In the genomic region with DNA sequence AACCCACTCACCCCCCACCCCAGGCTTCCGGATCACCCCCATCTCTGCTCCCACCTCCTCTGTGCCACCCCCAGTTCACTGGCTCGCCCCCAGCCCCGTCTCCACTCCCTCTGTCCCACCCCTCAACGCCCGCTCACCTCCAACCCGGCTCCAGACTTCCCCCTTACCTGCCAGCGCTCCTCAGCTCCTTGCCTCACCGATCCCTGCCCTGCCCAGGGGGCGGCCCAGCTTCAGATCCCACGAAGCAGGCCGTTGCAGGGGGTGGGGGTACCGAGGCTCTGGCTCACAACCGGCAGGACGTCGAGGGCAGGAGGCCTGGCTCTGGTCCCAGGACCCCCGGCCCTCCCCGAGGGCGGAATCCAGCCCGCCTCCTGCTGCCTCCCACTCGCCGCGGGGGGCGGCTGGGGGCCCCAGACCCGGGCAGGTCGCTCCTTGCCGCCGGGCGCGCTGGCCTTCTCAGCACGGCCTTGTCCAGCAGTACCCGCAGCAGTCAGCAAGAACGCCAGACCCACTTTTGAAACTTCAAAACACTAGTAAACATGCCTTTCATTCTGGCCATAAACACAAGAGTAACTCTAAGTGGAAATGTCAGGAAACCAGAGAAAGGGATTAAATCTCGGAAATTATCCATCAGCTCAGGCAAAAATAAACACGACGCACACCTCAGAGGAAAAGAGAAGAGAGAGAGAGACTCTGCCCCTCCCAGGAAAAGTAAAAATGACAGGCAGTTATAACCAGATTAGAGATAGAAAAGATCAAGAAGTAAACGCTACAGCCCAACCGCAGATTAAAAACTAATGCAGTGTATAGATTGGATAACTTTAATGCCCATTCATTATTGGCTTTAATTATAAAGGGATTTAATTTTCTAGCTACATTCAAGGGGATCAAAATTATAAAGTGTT, we compare ENCODE assay signal across 1 cellular context.
TF ChIP-seq lines count a peak whose summit lies in the region.

No MANE protein-coding gene starts in this region.

TF ChIP-seq in K562, 482 proteins besides CTCF, POLR2A, EP300 and RAD21 (continued from another document and continues in another):
- TF ChIP-seq ZBTB11 (CRISPR knock-in tag; IDR thresholded peaks at IDR 0.05) (no peak), ZNF507 (tag; conservative IDR thresholded peaks at IDR 0.05) (no peak), SAFB (IDR thresholded peaks at IDR 0.05; ENCODE audit: borderline replicate concordance, low read depth, low read length) (no peak), RFX7 (CRISPR knock-in tag; IDR thresholded peaks at IDR 0.05) (no peak), CEBPG (CRISPR knock-in tag; IDR thresholded peaks at IDR 0.05) (no peak), CEBPG (tag; conservative IDR thresholded peaks at IDR 0.05 in 1 of 2, IDR thresholded peaks at IDR 0.05 in 1 of 2) (no peak), ZBTB9 (CRISPR knock-in tag; IDR thresholded peaks at IDR 0.05) (peak; percentile 25; the same call in 1 of the 2 replicates), DLX4 (CRISPR knock-in tag; IDR thresholded peaks at IDR 0.05) (no peak), ZBTB40 (IDR thresholded peaks at IDR 0.05) (0 out of 2 replicates have a peak, but pooled peaks have one; percentile 9), ZBTB40 (CRISPR knock-in tag; IDR thresholded peaks at IDR 0.05) (no peak), TRIM28 (IDR thresholded peaks at IDR 0.05) (no peak), RBM22 (IDR thresholded peaks at IDR 0.05; ENCODE audit: low read depth, low read length, poor library complexity, severe bottlenecking) (no peak), EP400 (IDR thresholded peaks at IDR 0.05) (no peak), RBFOX2 (IDR thresholded peaks at IDR 0.05; ENCODE audit: low read depth, low read length) (peak; percentile 66), SP1 (CRISPR knock-in tag; IDR thresholded peaks at IDR 0.05) (no peak), SRSF9 (IDR thresholded peaks at IDR 0.05; ENCODE audit: borderline replicate concordance, low read depth, low read length) (no peak), CREM (IDR thresholded peaks at IDR 0.05; ENCODE audit: low read depth) (no peak), TCF3 (CRISPR knock-in tag; IDR thresholded peaks at IDR 0.05) (no peak), MEIS2 (IDR thresholded peaks at IDR 0.05; ENCODE audit: partially characterized antibody) (peak; percentile 20), BRD9 (IDR thresholded peaks at IDR 0.05; ENCODE audit: low read depth, partially characterized antibody) (no peak), RBM15 (IDR thresholded peaks at IDR 0.05; ENCODE audit: insufficient read depth, low read length) (no peak), ZNF124 (CRISPR knock-in tag; IDR thresholded peaks at IDR 0.05) (no peak), TEAD4 (IDR thresholded peaks at IDR 0.05; ENCODE audit: low read length) (no peak), TEAD4 (CRISPR knock-in tag; IDR thresholded peaks at IDR 0.05; ENCODE audit: borderline replicate concordance) (no peak), ZC3H4 (CRISPR knock-in tag; IDR thresholded peaks at IDR 0.05; ENCODE audit: borderline replicate concordance) (no peak), LEF1 (IDR thresholded peaks at IDR 0.05) (no peak), ZNF41 (CRISPR knock-in tag; conservative IDR thresholded peaks at IDR 0.05) (no peak), TBL1XR1 (IDR thresholded peaks at IDR 0.05; ENCODE audit: low read length in 2 of 2) (no peak)
- TF ChIP-seq, protein P1, sequence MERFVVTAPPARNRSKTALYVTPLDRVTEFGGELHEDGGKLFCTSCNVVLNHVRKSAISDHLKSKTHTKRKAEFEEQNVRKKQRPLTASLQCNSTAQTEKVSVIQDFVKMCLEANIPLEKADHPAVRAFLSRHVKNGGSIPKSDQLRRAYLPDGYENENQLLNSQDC (CRISPR knock-in tag; IDR thresholded peaks at IDR 0.05) = no peak
- TF ChIP-seq, protein P2, sequence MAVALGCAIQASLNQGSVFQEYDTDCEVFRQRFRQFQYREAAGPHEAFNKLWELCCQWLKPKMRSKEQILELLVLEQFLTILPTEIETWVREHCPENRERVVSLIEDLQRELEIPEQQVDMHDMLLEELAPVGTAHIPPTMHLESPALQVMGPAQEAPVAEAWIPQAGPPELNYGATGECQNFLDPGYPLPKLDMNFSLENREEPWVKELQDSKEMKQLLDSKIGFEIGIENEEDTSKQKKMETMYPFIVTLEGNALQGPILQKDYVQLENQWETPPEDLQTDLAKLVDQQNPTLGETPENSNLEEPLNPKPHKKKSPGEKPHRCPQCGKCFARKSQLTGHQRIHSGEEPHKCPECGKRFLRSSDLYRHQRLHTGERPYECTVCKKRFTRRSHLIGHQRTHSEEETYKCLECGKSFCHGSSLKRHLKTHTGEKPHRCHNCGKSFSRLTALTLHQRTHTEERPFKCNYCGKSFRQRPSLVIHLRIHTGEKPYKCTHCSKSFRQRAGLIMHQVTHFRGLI (CRISPR knock-in tag; IDR thresholded peaks at IDR 0.05) = no peak
- TF ChIP-seq, protein P3, sequence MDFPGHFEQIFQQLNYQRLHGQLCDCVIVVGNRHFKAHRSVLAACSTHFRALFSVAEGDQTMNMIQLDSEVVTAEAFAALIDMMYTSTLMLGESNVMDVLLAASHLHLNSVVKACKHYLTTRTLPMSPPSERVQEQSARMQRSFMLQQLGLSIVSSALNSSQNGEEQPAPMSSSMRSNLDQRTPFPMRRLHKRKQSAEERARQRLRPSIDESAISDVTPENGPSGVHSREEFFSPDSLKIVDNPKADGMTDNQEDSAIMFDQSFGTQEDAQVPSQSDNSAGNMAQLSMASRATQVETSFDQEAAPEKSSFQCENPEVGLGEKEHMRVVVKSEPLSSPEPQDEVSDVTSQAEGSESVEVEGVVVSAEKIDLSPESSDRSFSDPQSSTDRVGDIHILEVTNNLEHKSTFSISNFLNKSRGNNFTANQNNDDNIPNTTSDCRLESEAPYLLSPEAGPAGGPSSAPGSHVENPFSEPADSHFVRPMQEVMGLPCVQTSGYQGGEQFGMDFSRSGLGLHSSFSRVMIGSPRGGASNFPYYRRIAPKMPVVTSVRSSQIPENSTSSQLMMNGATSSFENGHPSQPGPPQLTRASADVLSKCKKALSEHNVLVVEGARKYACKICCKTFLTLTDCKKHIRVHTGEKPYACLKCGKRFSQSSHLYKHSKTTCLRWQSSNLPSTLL (IDR thresholded peaks at IDR 0.05) = no peak
- TF ChIP-seq, protein P4, sequence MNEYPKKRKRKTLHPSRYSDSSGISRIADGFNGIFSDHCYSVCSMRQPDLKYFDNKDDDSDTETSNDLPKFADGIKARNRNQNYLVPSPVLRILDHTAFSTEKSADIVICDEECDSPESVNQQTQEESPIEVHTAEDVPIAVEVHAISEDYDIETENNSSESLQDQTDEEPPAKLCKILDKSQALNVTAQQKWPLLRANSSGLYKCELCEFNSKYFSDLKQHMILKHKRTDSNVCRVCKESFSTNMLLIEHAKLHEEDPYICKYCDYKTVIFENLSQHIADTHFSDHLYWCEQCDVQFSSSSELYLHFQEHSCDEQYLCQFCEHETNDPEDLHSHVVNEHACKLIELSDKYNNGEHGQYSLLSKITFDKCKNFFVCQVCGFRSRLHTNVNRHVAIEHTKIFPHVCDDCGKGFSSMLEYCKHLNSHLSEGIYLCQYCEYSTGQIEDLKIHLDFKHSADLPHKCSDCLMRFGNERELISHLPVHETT (CRISPR knock-in tag; conservative IDR thresholded peaks at IDR 0.05 in 1 of 2, IDR thresholded peaks at IDR 0.05 in 1 of 2) = no peak
- TF ChIP-seq, protein P5, sequence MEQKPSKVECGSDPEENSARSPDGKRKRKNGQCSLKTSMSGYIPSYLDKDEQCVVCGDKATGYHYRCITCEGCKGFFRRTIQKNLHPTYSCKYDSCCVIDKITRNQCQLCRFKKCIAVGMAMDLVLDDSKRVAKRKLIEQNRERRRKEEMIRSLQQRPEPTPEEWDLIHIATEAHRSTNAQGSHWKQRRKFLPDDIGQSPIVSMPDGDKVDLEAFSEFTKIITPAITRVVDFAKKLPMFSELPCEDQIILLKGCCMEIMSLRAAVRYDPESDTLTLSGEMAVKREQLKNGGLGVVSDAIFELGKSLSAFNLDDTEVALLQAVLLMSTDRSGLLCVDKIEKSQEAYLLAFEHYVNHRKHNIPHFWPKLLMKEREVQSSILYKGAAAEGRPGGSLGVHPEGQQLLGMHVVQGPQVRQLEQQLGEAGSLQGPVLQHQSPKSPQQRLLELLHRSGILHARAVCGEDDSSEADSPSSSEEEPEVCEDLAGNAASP (IDR thresholded peaks at IDR 0.05) = no peak
